In the genomic region with DNA sequence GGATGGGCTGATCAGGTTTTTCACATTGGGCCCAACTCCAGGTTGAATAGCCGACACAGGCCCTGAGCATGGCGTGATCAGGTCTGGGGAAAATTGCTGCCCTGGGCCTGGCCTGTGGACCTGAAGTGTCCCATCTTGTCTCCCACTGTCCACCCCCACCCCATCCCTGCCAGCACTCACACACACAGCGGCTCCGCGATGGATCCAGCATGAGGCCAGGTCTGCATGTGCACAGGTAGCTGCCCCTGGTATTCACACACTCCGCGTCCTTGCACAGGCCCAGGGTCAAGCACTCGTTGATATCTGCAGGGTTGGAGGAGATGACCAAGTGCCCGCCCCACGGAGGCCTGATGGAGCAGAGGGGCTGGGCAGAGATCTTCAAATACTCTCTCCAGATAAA, we compare ENCODE assay signal across 17 cellular contexts. TPM values are rescaled to one million over a fixed set of nuclear protein-coding genes. Genes with fewer than 3 reads are reported as not detected.
DNase-seq lines count a peak whose midpoint lies in the region; ATAC-seq and TF ChIP-seq lines count a peak whose summit lies in the region.
"Had no signal": no experiment of that assay in that cellular context is flagged by ENCODE, and none has a peak within 500 bp of the region (broad histone marks: within the 10 kb centered on the region; RNA-seq: fewer than 3 reads in every experiment).

No MANE protein-coding gene starts in this region.

- TF ChIP-seq CTCF in MCF 10A (IDR thresholded peaks at IDR 0.05; ENCODE audit: unreplicated experiment) = no peak
- no peak for TF ChIP-seq CTCF in mammary epithelial cell (conservative IDR thresholded peaks at IDR 0.05 in 1 of 2, IDR thresholded peaks at IDR 0.05 in 1 of 2; ENCODE audit: extremely low read depth in 1 of 2, insufficient read depth in 1 of 2, low read depth in 1 of 2, low read length in 2 of 2)
- TF ChIP-seq CTCF in thyroid gland (IDR thresholded peaks at IDR 0.05) = no peak

- H3K27me3 ChIP-seq in mammary epithelial cell (ENCODE audit: insufficient read depth, low read length) = no peaks in the 10 kb centered on the region
- no peaks in the 10 kb centered on the region for H3K27me3 ChIP-seq in adipocyte (replicated peaks; ENCODE audit: control insufficient read depth, insufficient read depth, low read length)
- peaks cover 0 to 26% (median 0%) of the 10 kb centered on the region in 3 experiments for H3K27me3 ChIP-seq in neuronal stem cell (ENCODE audit: control insufficient read depth in 3 of 3, insufficient read depth in 3 of 3, low read depth in 1 of 3, low read length in 3 of 3)
- H3K27me3 ChIP-seq in thyroid gland = no peaks in the 10 kb centered on the region

- H3K9ac ChIP-seq in mammary epithelial cell (ENCODE audit: insufficient read depth, low read length) (no peak overlapping the region), adipocyte (ENCODE audit: low read length) (peak overlapping the region; percentile 50), neuronal stem cell (ENCODE audit: low read depth, low read length, poor library complexity) (peak overlapping the region; percentile 24)

- no peak overlapping the region for H3K14ac ChIP-seq in neuronal stem cell (ENCODE audit: low read length)

- peak overlapping the region; percentile 65 for H3K27ac Mint-ChIP-seq in MCF 10A (ENCODE audit: low read depth, unreplicated experiment)
- H3K27ac Mint-ChIP-seq: CD4-positive, alpha-beta T cell; IgD-negative memory B cell had no signal

- peak overlapping the region; percentile 87 for H3K23ac ChIP-seq in neuronal stem cell (ENCODE audit: low read depth, low read length, poor library complexity)

- no peaks in the 10 kb centered on the region for H3K9me3 Mint-ChIP-seq in MCF 10A (ENCODE audit: unreplicated experiment)
- H3K9me3 Mint-ChIP-seq: CD4-positive, alpha-beta T cell; H9 had no signal

- in situ Hi-C loops in mammary epithelial cell (cut with MboI; ENCODE audit: low sequenced_read_pairs in 2 of 2) = no loop called here

- no peak overlapping the region for H4K91ac ChIP-seq in neuronal stem cell (ENCODE audit: low read depth, low read length, poor library complexity)

- H3K4ac ChIP-seq in neuronal stem cell (ENCODE audit: low read length) = no peak overlapping the region

- H3K4me2 ChIP-seq in mammary epithelial cell (ENCODE audit: insufficient read depth, low read depth, low read length) (no peak overlapping the region), neuronal stem cell (ENCODE audit: insufficient read depth, low read length, poor library complexity, severe bottlenecking) (no peak overlapping the region)

- no peak overlapping the region for H2BK12ac ChIP-seq in neuronal stem cell (ENCODE audit: low read length)

- H2BK5ac ChIP-seq in neuronal stem cell (ENCODE audit: low read length) = peak overlapping the region; percentile 10

- H3K4me3 ChIP-seq in mammary epithelial cell (replicated peaks in 1 of 3; ENCODE audit: insufficient read depth in 1 of 3, low read depth in 2 of 3, low read length in 3 of 3) (no peak overlapping the region), adipocyte (ENCODE audit: low read length) (no peak overlapping the region), neuronal stem cell (ENCODE audit: low read length in 2 of 2) (no peak overlapping the region), thyroid gland (replicated peaks in 1 of 3) (no peak overlapping the region)
- H3K4me3 ChIP-seq: A549 had no signal

- H3K27me3 Mint-ChIP-seq in MCF 10A (ENCODE audit: insufficient read depth, unreplicated experiment) = no peaks in the 10 kb centered on the region
- H3K27me3 Mint-ChIP-seq: CD4-positive, alpha-beta T cell had no signal

- POLR2A ChIA-PET in MCF 10A (lab: Yijun Ruan, JAX) = no interaction called here

- H2AK5ac ChIP-seq in neuronal stem cell (ENCODE audit: low read depth, low read length) = peak overlapping the region; percentile 65

- no peaks in the 10 kb centered on the region for H3K79me2 ChIP-seq in mammary epithelial cell (ENCODE audit: insufficient read depth, low read length)

- H2BK120ac ChIP-seq in neuronal stem cell (ENCODE audit: low read depth, low read length) = peak overlapping the region; percentile 19

- TF ChIP-seq POLR2A in thyroid gland (IDR thresholded peaks at IDR 0.05) = no peak

- DNase-seq in MCF 10A (ENCODE audit: unreplicated experiment) (no peak), mammary epithelial cell (no peak), adipocyte (ENCODE audit: low read depth) (no peak), neuronal stem cell (ENCODE audit: low spot score) (no peak), thyroid gland (peak; percentile 46 to 53), NCI-H226 (no peak)
- no peak for DNase-seq in activated effector memory CD4-positive, alpha-beta T cell treated with Interleukin-2 at 50 U/mL for 16 hours
- DNase-seq: AML-193; CD4-positive, alpha-beta T cell; GOT3 had no signal

- H3K36me3 Mint-ChIP-seq in MCF 10A (ENCODE audit: insufficient read depth, unreplicated experiment) = peaks cover 7% of the 10 kb centered on the region
- H3K36me3 Mint-ChIP-seq: IgD-negative memory B cell had no signal

- H3K4me3 Mint-ChIP-seq in MCF 10A (ENCODE audit: unreplicated experiment) = no peak overlapping the region
- H3K4me3 Mint-ChIP-seq: CD4-positive, alpha-beta T cell; H9; IgD-negative memory B cell had no signal

- CTCF ChIA-PET in MCF 10A (lab: Yijun Ruan, JAX) (interaction anchor here (0.6 to 1.2 kb wide), 2 partner anchors 31 to 675 kb away, joined by 4 read pairs; no protein-coding TSS in a partner anchor), mammary epithelial cell (lab: Charles Lee; ENCODE audit: low non-redundant PET) (interaction anchor here (0.6 kb wide), 1 partner anchor 329 kb away, joined by 4 read pairs; no protein-coding TSS in a partner anchor)

- intact Hi-C loops in MCF 10A (cut with micrococcal nuclease) (no loop called here), mammary epithelial cell (cut with micrococcal nuclease) (loop anchor here (5.0 kb wide), 1 partner anchor 170 kb away; no protein-coding TSS in a partner anchor), thyroid gland (cut with DNase I) (no loop called here)

- no peaks in the 10 kb centered on the region for H3K79me1 ChIP-seq in neuronal stem cell (ENCODE audit: low read depth, low read length)

- BruUV-seq in MCF 10A (replicated peaks; lab: Mats Ljungman, UMichigan) (no TSS peak), mammary epithelial cell (replicated peaks; lab: Mats Ljungman, UMichigan) (no TSS peak)

- H3K9me3 ChIP-seq in mammary epithelial cell (replicated peaks; ENCODE audit: insufficient read depth, low read length) (no peaks in the 10 kb centered on the region), adipocyte (ENCODE audit: control insufficient read depth, low read length) (no peaks in the 10 kb centered on the region), neuronal stem cell (replicated peaks in 1 of 2; ENCODE audit: control insufficient read depth in 2 of 2, insufficient read depth in 1 of 2, low read depth in 1 of 2, low read length in 2 of 2) (no peaks in the 10 kb centered on the region), thyroid gland (no peaks in the 10 kb centered on the region)
- H3K9me3 ChIP-seq: A549, Caco-2 had no signal

- H2BK15ac ChIP-seq in neuronal stem cell (ENCODE audit: low read length) = peak overlapping the region; percentile 61

- peaks cover 12% of the 10 kb centered on the region for H3K4me1 Mint-ChIP-seq in MCF 10A (ENCODE audit: insufficient read depth, unreplicated experiment)
- H3K4me1 Mint-ChIP-seq: IgD-negative memory B cell had no signal

- WGBS in mammary epithelial cell (ENCODE audit: low coverage, missing lambda C conversion rate) = 94% methylated on average over 10 of the region's 10 CpGs
- WGBS in neuronal stem cell (ENCODE audit: extremely low coverage in 2 of 2, insufficient read length in 2 of 2, insufficient replicate concordance in 1 of 2), 2 donors = no CpG with 5 or more reads among the region's 10 CpGs
- WGBS in thyroid gland, 2 donors = 84 to 85% methylated on average over 10 of the region's 10 CpGs

- H3K4me1 ChIP-seq in mammary epithelial cell (ENCODE audit: insufficient read depth, low read length) (peaks cover 19% of the 10 kb centered on the region), adipocyte (ENCODE audit: control insufficient read depth, insufficient read depth, low read length) (no peaks in the 10 kb centered on the region), neuronal stem cell (ENCODE audit: control insufficient read depth in 2 of 2, insufficient read depth in 1 of 2, low read depth in 1 of 2, low read length in 2 of 2) (peaks cover 4 to 5% of the 10 kb centered on the region in 2 donors), thyroid gland (peaks cover 9 to 20% of the 10 kb centered on the region in 2 donors)
- H3K4me1 ChIP-seq: Caco-2 had no signal

- H3K36me3 ChIP-seq in mammary epithelial cell (ENCODE audit: insufficient read depth, low read length) (peaks cover 7% of the 10 kb centered on the region), adipocyte (ENCODE audit: control insufficient read depth, insufficient read depth, low read length, severe bottlenecking) (peaks cover 32% of the 10 kb centered on the region), neuronal stem cell (replicated peaks in 1 of 2; ENCODE audit: control insufficient read depth in 2 of 2, insufficient read depth in 2 of 2, low read length in 2 of 2) (no peaks in the 10 kb centered on the region), thyroid gland (no peaks in the 10 kb centered on the region)

- dilution Hi-C loops in mammary epithelial cell (cut with HindIII; ENCODE audit: low sequenced_read_pairs) = no loop called here

- no peak overlapping the region for H3K27ac ChIP-seq in mammary epithelial cell (ENCODE audit: insufficient read depth, low read depth, low read length)
- no peak overlapping the region for H3K27ac ChIP-seq in neuronal stem cell (replicated peaks; ENCODE audit: low read length)
- peak overlapping the region in 2 of 3 donors; percentile 67 to 83 for H3K27ac ChIP-seq in thyroid gland
- H3K27ac ChIP-seq: 22Rv1, C4-2B had no signal

- no peaks in the 10 kb centered on the region for H4K20me1 ChIP-seq in mammary epithelial cell (ENCODE audit: insufficient read depth, low read length)

- no peak for ATAC-seq in GM21390 (IDR thresholded peaks at IDR 0.05; ENCODE audit: unreplicated experiment)

- H4K8ac ChIP-seq in neuronal stem cell (ENCODE audit: low read depth, low read length) = no peak overlapping the region

- H2AFZ ChIP-seq in mammary epithelial cell (ENCODE audit: low read depth, low read length) (no peak overlapping the region), neuronal stem cell (ENCODE audit: low read length) (peak overlapping the region; percentile 84)

- H3K18ac ChIP-seq in neuronal stem cell (ENCODE audit: low read length) = peak overlapping the region; percentile 38

RNA-seq across cellular contexts. Expression of a gene that starts 38.7 kb away (rescaled TPM):
- total RNA-seq in MCF 10A (2022) (13.9 and 21.1 TPM in 2 replicates), mammary epithelial cell (10 to 100 TPM in 1 of 2 donors, 1 to 10 TPM in 1; 6.7 to 18.2 TPM), thyroid gland (10 to 100 TPM; 24.6 to 54.9 (median 44.2) TPM)
- 20.5 TPM for polyA plus RNA-seq in mammary epithelial cell
- not detected for polyA minus RNA-seq in mammary epithelial cell
- 60.9 TPM for polyA plus RNA-seq in neuronal stem cell (2013, experiment 1 of 2)
- 63.2 TPM for polyA plus RNA-seq in neuronal stem cell (2013, experiment 2 of 2)

RNA-seq across cellular contexts. Expression of a gene that starts 39.1 kb away (rescaled TPM):
- total RNA-seq in MCF 10A (2022) (105 and 128 TPM in 2 replicates), mammary epithelial cell (100 to 1,000 TPM; 248 to 347 TPM), thyroid gland (1,000 to 10,000 TPM in 1 of 4 donors, 100 to 1,000 TPM in 3; 583 to 1,617 (median 793) TPM)
- 466 TPM for polyA plus RNA-seq in mammary epithelial cell
- 327 TPM for polyA minus RNA-seq in mammary epithelial cell
- polyA plus RNA-seq in neuronal stem cell (2013, experiment 1 of 2) = 596 TPM
- polyA plus RNA-seq in neuronal stem cell (2013, experiment 2 of 2) = 610 TPM

Comparison
In these comparisons a context has a peak if more than half of its experiments do, and no peak if none do; other contexts are left out.
1. DNase-seq: peak in thyroid gland (2 of 2); none in MCF 10A (single experiment), mammary epithelial cell (single experiment), adipocyte (single experiment), neuronal stem cell (single experiment), NCI-H226 (single experiment) and activated effector memory CD4-positive, alpha-beta T cell treated with Interleukin-2 at 50 U/mL for 16 hours (single experiment).
2. H3K27ac ChIP-seq: peak in thyroid gland (2 of 3); none in mammary epithelial cell (single experiment) and neuronal stem cell (single experiment).